2 cellular contexts compared by ENCODE assay signal in genomic region chr17:38725066-38725465, GRCh38.
TF ChIP-seq lines count a peak whose summit lies in the region.

No MANE protein-coding gene starts in this region.

TF ChIP-seq in IMR-90, 13 proteins besides CTCF, POLR2A, EP300 and RAD21:
- no peak for TF ChIP-seq MXI1 (IDR thresholded peaks at IDR 0.05; ENCODE audit: borderline replicate concordance, low read depth, low read length)
- no peak for TF ChIP-seq NFE2L2 (IDR thresholded peaks at IDR 0.05; ENCODE audit: low read depth, low read length)
- no peak for TF ChIP-seq RFX5 (IDR thresholded peaks at IDR 0.05; ENCODE audit: low read depth, low read length)
- no peak for TF ChIP-seq USF2 (IDR thresholded peaks at IDR 0.05; ENCODE audit: low read depth, low read length)
- TF ChIP-seq SMC3 (IDR thresholded peaks at IDR 0.05; ENCODE audit: low read depth, low read length), result no peak
- TF ChIP-seq CEBPB (IDR thresholded peaks at IDR 0.05; ENCODE audit: low read depth, low read length), result no peak
- TF ChIP-seq FOS (IDR thresholded peaks at IDR 0.05; ENCODE audit: low read depth, low read length), result no peak
- no peak for TF ChIP-seq ELK1 (IDR thresholded peaks at IDR 0.05; ENCODE audit: borderline replicate concordance, low read depth, low read length)

TF ChIP-seq in K562, 482 proteins besides CTCF, POLR2A, EP300 and RAD21:
- TF ChIP-seq ATF7 (IDR thresholded peaks at IDR 0.05), result no peak
- peak; percentile 26 for TF ChIP-seq NFYB (IDR thresholded peaks at IDR 0.05; ENCODE audit: extremely low read depth, insufficient read length)
- TF ChIP-seq GTF2B (IDR thresholded peaks at IDR 0.05; ENCODE audit: extremely low read depth, insufficient read length), result no peak
- TF ChIP-seq E2F6 (IDR thresholded peaks at IDR 0.05; ENCODE audit: borderline replicate concordance in 1 of 2, extremely low read depth in 1 of 2, insufficient read depth in 1 of 2, insufficient read length in 1 of 2, low read depth in 1 of 2, low read length in 1 of 2, poor library complexity in 1 of 2, severe bottlenecking in 1 of 2), result peak in 1 of 2 experiments; percentile 12
- TF ChIP-seq POLR2G (IDR thresholded peaks at IDR 0.05; ENCODE audit: low read depth, low read length), result peak; percentile 11; the same call in 1 of the 2 replicates
- no peak for TF ChIP-seq SNAPC5 (CRISPR knock-in tag; IDR thresholded peaks at IDR 0.05)
